Comparison of ENCODE assay signal across 18 cellular contexts in genomic region chr9:106634183-106634582, GRCh38.
DNase-seq lines count a peak whose midpoint lies in the region; ATAC-seq and TF ChIP-seq lines count a peak whose summit lies in the region.
"Had no signal": no experiment of that assay in that cellular context is flagged by ENCODE, and none has a peak within 500 bp of the region (broad histone marks: within the 10 kb centered on the region; RNA-seq: fewer than 3 reads in every experiment).

No MANE protein-coding gene starts in this region.

- TF ChIP-seq CTCF in KMS-11 (conservative IDR thresholded peaks at IDR 0.05; ENCODE audit: low read depth, low read length) (no peak), OCI-LY3 (IDR thresholded peaks at IDR 0.05; ENCODE audit: low read depth, low read length) (no peak), type B pancreatic cell (conservative IDR thresholded peaks at IDR 0.05) (no peak), right lobe of liver (IDR thresholded peaks at IDR 0.05) (no peak)

- H3K79me2 ChIP-seq in KMS-11 (ENCODE audit: insufficient read depth, low read depth) (no peaks in the 10 kb centered on the region), OCI-LY3 (ENCODE audit: low read length) (no peaks in the 10 kb centered on the region)

- ATAC-seq in right lobe of liver = no peak
- ATAC-seq: GM23338, HCT116, HepG2 had no signal

- H3K27me3 ChIP-seq in KMS-11 (ENCODE audit: insufficient read depth, low read depth) (no peaks in the 10 kb centered on the region), OCI-LY3 (ENCODE audit: low read depth, low read length) (0 out of 2 replicates have a peak, but pooled peaks cover 3% of the 10 kb centered on the region), right lobe of liver (no peaks in the 10 kb centered on the region)
- H3K27me3 ChIP-seq: BE2C had no signal

- H3K9ac ChIP-seq in KMS-11 = no peak overlapping the region
- no peak overlapping the region for H3K9ac ChIP-seq in OCI-LY3 (ENCODE audit: low read length)

- no peak overlapping the region for H3K4me3 Mint-ChIP-seq in type B pancreatic cell
- H3K4me3 Mint-ChIP-seq: CD8-positive, alpha-beta memory T cell; GM23338; HFFc6; IgD-negative memory B cell had no signal

- H3K27ac Mint-ChIP-seq in type B pancreatic cell = no peak overlapping the region
- H3K27ac Mint-ChIP-seq: CD4-positive, CD25-positive, alpha-beta regulatory T cell; CD8-positive, alpha-beta memory T cell; GM23338; HFFc6; IgD-negative memory B cell had no signal

- H3K9me3 ChIP-seq in OCI-LY3 (ENCODE audit: insufficient read depth, low read length) (no peaks in the 10 kb centered on the region), right lobe of liver (no peaks in the 10 kb centered on the region)
- H3K9me3 ChIP-seq: BE2C had no signal

- no peaks in the 10 kb centered on the region for H3K27me3 Mint-ChIP-seq in type B pancreatic cell
- H3K27me3 Mint-ChIP-seq: CD4-positive, CD25-positive, alpha-beta regulatory T cell; CD8-positive, alpha-beta memory T cell; IgD-negative memory B cell had no signal

- H3K4me1 Mint-ChIP-seq in type B pancreatic cell (ENCODE audit: unreplicated experiment) = no peaks in the 10 kb centered on the region
- H3K4me1 Mint-ChIP-seq: CD4-positive, CD25-positive, alpha-beta regulatory T cell; CD8-positive, alpha-beta memory T cell; IgD-negative memory B cell had no signal

- no peaks in the 10 kb centered on the region for H3K9me3 Mint-ChIP-seq in type B pancreatic cell
- H3K9me3 Mint-ChIP-seq: GM23338 had no signal

- H3K27ac ChIP-seq in KMS-11 (no peak overlapping the region), OCI-LY3 (ENCODE audit: low read length) (no peak overlapping the region), epithelial cell of prostate (peak overlapping the region; percentile 34), right lobe of liver (no peak overlapping the region)

- DNase-seq in epithelial cell of prostate (ENCODE audit: low read depth, low spot score) = no peak
- DNase-seq in type B pancreatic cell (ENCODE audit: extremely low spot score, unreplicated experiment) = no peak
- no peak for DNase-seq in right lobe of liver
- DNase-seq in activated T-cell treated with anti-CD3 and anti-CD28 coated beads for 4 hours = no peak
- DNase-seq: ACHN; BE2C; C1 segment of cervical spinal cord; CD4-positive, CD25-positive, alpha-beta regulatory T cell; CD8-positive, alpha-beta memory T cell; COR-L47; H7; HFFc6 had no signal

- intact Hi-C loops in right lobe of liver (cut with DNase I) = no loop called here

- H3K36me3 ChIP-seq in KMS-11 (ENCODE audit: insufficient read depth) (no peaks in the 10 kb centered on the region), OCI-LY3 (replicated peaks; ENCODE audit: low read depth, low read length) (no peaks in the 10 kb centered on the region), right lobe of liver (no peaks in the 10 kb centered on the region)
- H3K36me3 ChIP-seq: BE2C had no signal

- H3K4me3 ChIP-seq in KMS-11 (IDR thresholded peaks at IDR 0.05; ENCODE audit: insufficient read depth, low read depth, low read length) = no peak overlapping the region
- H3K4me3 ChIP-seq in OCI-LY3 (ENCODE audit: low read length) = peak overlapping the region; percentile 21; the same call in 1 of the 2 replicates
- H3K4me3 ChIP-seq in right lobe of liver = no peak overlapping the region
- H3K4me3 ChIP-seq: GM23338 had no signal

- no peak for TF ChIP-seq POLR2A in right lobe of liver (IDR thresholded peaks at IDR 0.05)

- whole genome bisulfite sequencing in right lobe of liver (ENCODE audit: insufficient coverage, low coverage, low lambda C conversion rate, missing lambda C conversion rate) = 21% methylated on average over 1 of the region's 1 CpG

- H2AFZ ChIP-seq in KMS-11 (ENCODE audit: low read depth) = no peak overlapping the region
- H2AFZ ChIP-seq in OCI-LY3 (ENCODE audit: low read depth, low read length) = no peak overlapping the region
- H2AFZ ChIP-seq: GM23338 had no signal

- H3K4me1 ChIP-seq in KMS-11 (ENCODE audit: low read depth, poor library complexity, severe bottlenecking) (peaks cover 22% of the 10 kb centered on the region), OCI-LY3 (ENCODE audit: low read length) (peaks cover 19% of the 10 kb centered on the region), right lobe of liver (no peaks in the 10 kb centered on the region)
- H3K4me1 ChIP-seq: BE2C had no signal

- H4K20me1 ChIP-seq in KMS-11 (ENCODE audit: insufficient read depth) (no peaks in the 10 kb centered on the region), OCI-LY3 (ENCODE audit: insufficient read depth, low read length) (no peaks in the 10 kb centered on the region)

- H3K4me2 ChIP-seq in KMS-11 (peak overlapping the region; percentile 36; the same call in 1 of the 2 replicates), OCI-LY3 (ENCODE audit: low read length) (peak overlapping the region; percentile 63)
- H3K4me2 ChIP-seq: GM23338 had no signal

- no peaks in the 10 kb centered on the region for H3K36me3 Mint-ChIP-seq in type B pancreatic cell
- H3K36me3 Mint-ChIP-seq: CD4-positive, CD25-positive, alpha-beta regulatory T cell; IgD-negative memory B cell had no signal
